Comparison of ENCODE assay signal across 9 cellular contexts in genomic region chr2:236167297-236168109, GRCh38. TPM values are rescaled to one million over a fixed set of nuclear protein-coding genes. Genes with fewer than 3 reads are reported as not detected.
DNase-seq lines count a peak whose midpoint lies in the region; ATAC-seq lines count a peak whose summit lies in the region.
"Had no signal": no experiment of that assay in that cellular context is flagged by ENCODE, and none has a peak within 500 bp of the region (broad histone marks: within the 10 kb centered on the region; RNA-seq: fewer than 3 reads in every experiment).

No MANE protein-coding gene starts in this region.

- no peaks in the 10 kb centered on the region for H3K79me2 ChIP-seq in trophoblast cell (ENCODE audit: control insufficient read depth, insufficient read depth, low read length, poor library complexity)

- H3K27me3 ChIP-seq in trophoblast cell (ENCODE audit: insufficient read depth, low read length), result peaks cover 98% of the 10 kb centered on the region

- no peak overlapping the region for H4K12ac ChIP-seq in trophoblast cell (ENCODE audit: low read depth, low read length)

- H4K91ac ChIP-seq in trophoblast cell (ENCODE audit: low read depth, low read length), result no peak overlapping the region

- H2AFZ ChIP-seq in trophoblast cell (ENCODE audit: insufficient read depth, low read length, poor library complexity), result peak overlapping the region; percentile 64

- H3K36me3 ChIP-seq in ES-I3 (ENCODE audit: insufficient read depth, low read length), result no peaks in the 10 kb centered on the region
- H3K36me3 ChIP-seq in trophoblast cell (ENCODE audit: control insufficient read depth in 1 of 2, insufficient read depth in 2 of 2, low read length in 2 of 2), result no peaks in the 10 kb centered on the region

- no peak overlapping the region for H3K18ac ChIP-seq in trophoblast cell (ENCODE audit: low read length)

- no peak for ATAC-seq in GM18907 (IDR thresholded peaks at IDR 0.05; ENCODE audit: unreplicated experiment)

- H3K23ac ChIP-seq in trophoblast cell (ENCODE audit: low read length), result no peak overlapping the region

- no peak overlapping the region for H3K27ac ChIP-seq in trophoblast cell (ENCODE audit: low read depth, low read length)

- H3K4me3 ChIP-seq in trophoblast cell (ENCODE audit: low read depth, low read length), result peak overlapping the region; percentile 65

- no peak overlapping the region for H2BK120ac ChIP-seq in trophoblast cell (ENCODE audit: insufficient read depth, low read length, poor library complexity)

- H3K4me1 ChIP-seq in ES-I3 (ENCODE audit: insufficient read depth, low read length) (peaks cover 4% of the 10 kb centered on the region; the same call in 1 of the 2 replicates), trophoblast cell (ENCODE audit: control insufficient read depth in 1 of 2, insufficient read depth in 2 of 2, low read length in 2 of 2) (peaks cover 18 to 24% of the 10 kb centered on the region in 2 experiments)

- no peak overlapping the region for H2BK5ac ChIP-seq in trophoblast cell (ENCODE audit: low read depth, low read length, poor library complexity)

- H3K4me2 ChIP-seq in trophoblast cell (ENCODE audit: low read length), result peak overlapping the region; percentile 68

- DNase-seq in NCI-H2227 (lab: John Stamatoyannopoulos, UW; ENCODE audit: unreplicated experiment), result peak; percentile 77
- DNase-seq in fibroblast of gingiva (ENCODE audit: low read depth), result peak; percentile 26
- peak in 1 of 2 donors; percentile 46 for DNase-seq in trophoblast cell
- DNase-seq in foreskin melanocyte, result no peak
- no peak for DNase-seq in activated CD4-positive, CD25-positive, alpha-beta regulatory T cell treated with anti-CD3 and anti-CD28 coated beads, Interleukin-2, amount 50 U/mL, for 72 hours
- DNase-seq in Kasumi-1 (lab: John Stamatoyannopoulos, UW), result no peak

- H3K9ac ChIP-seq in ES-I3 (ENCODE audit: low read depth, low read length) (peak overlapping the region; percentile 65), trophoblast cell (ENCODE audit: low read length) (no peak overlapping the region)

- no peaks in the 10 kb centered on the region for H3K9me3 ChIP-seq in ES-I3 (ENCODE audit: control insufficient read depth, insufficient read depth, low read length)
- peaks cover 8% of the 10 kb centered on the region for H3K9me3 ChIP-seq in trophoblast cell (ENCODE audit: insufficient read depth, low read depth, low read length)

- WGBS in trophoblast cell (ENCODE audit: extremely low coverage, insufficient coverage, insufficient read length), result no CpG with 5 or more reads among the region's 112 CpGs

- H3K4ac ChIP-seq in trophoblast cell (ENCODE audit: low read depth, low read length), result no peak overlapping the region

- H2AK5ac ChIP-seq in trophoblast cell (ENCODE audit: low read length), result no peak overlapping the region

- no peak overlapping the region for H2BK12ac ChIP-seq in trophoblast cell (ENCODE audit: low read length)

- H4K8ac ChIP-seq in trophoblast cell (ENCODE audit: low read depth, low read length), result no peak overlapping the region

- H3K14ac ChIP-seq in trophoblast cell (ENCODE audit: low read length), result no peak overlapping the region

- no peaks in the 10 kb centered on the region for H3K79me1 ChIP-seq in trophoblast cell (ENCODE audit: low read length)

RNA-seq across cellular contexts. Expression of gene GBX2, which starts 0.7 kb away (rescaled TPM):
- 0.06 and 0.10 TPM in 2 replicates for polyA plus RNA-seq in trophoblast cell (2013)
- polyA plus RNA-seq: IgD-negative memory B cell had no signal

Comparison
In these comparisons a context has a peak if more than half of its experiments do, and no peak if none do; other contexts are left out.
1. DNase-seq: peak in NCI-H2227 (single experiment) and fibroblast of gingiva (single experiment); none in foreskin melanocyte (single experiment), activated CD4-positive, CD25-positive, alpha-beta regulatory T cell treated with anti-CD3 and anti-CD28 coated beads, Interleukin-2, amount 50 U/mL, for 72 hours (single experiment) and Kasumi-1 (0 of 2).